In the genomic region with DNA sequence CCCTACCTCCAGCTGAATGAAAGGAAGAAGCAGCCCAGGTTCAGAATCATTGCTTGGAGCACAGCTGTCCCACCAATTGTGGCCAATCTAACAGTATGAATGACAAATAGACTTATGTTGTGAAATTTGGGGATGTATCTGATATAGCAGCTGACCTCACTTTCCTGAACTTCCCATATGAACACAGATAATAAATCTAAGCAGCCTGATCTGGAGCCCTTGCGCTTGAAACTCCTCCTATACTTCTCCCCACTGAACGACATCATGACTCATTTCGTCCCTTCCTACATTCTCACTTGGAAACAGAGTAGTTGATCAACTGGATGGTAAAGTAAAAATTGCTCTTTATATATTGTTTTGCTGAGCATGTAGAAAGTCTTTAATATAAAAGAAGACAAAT, we compare ENCODE assay signal across 26 cellular contexts. TPM values are rescaled to one million over a fixed set of nuclear protein-coding genes. Genes with fewer than 3 reads are reported as not detected.
"Had no signal": no experiment of that assay in that cellular context is flagged by ENCODE, and none has a peak within 500 bp of the region (broad histone marks: within the 10 kb centered on the region; RNA-seq: fewer than 3 reads in every experiment).

No MANE protein-coding gene starts in this region.

- ATAC-seq: activated CD4-positive, CD25-positive, alpha-beta regulatory T cell treated with anti-CD3 and anti-CD28 coated beads, Interleukin-2, amount 50 U/mL, for 24 hours; activated CD8-positive, alpha-beta T cell treated with anti-CD3 and anti-CD28 coated beads for 36 hours; PC-3; SK-N-SH treated with all-trans-retinoic acid at 6 μM for 48 hours had no signal

- H3K36me3 ChIP-seq: MG63, SJSA1 had no signal

- H3K27ac ChIP-seq: SJSA1 had no signal

- DNase-seq: activated CD4-positive, alpha-beta T cell treated with anti-CD3 and anti-CD28 coated beads for 4 hours; activated CD8-positive, alpha-beta memory T cell treated with anti-CD3 and anti-CD28 coated beads, Interleukin-2, amount 50 U/mL, for 4 hours; activated CD8-positive, alpha-beta T cell treated with anti-CD3 and anti-CD28 coated beads for 36 hours; activated naive CD4-positive, alpha-beta T cell treated with anti-CD3 and anti-CD28 coated beads, Interleukin-2, amount 50 U/mL, for 16 hours; activated T-cell treated with anti-CD3 and anti-CD28 coated beads, Interleukin-2, amount 50 U/mL, for 1 hour; MG63; NCI-H1092; NCI-H1417; NCI-H1930; NCI-H2107; NCI-H2171 treated with DMSO at 0.1 percent for 48 hours; NCI-H226; NCI-H526; NCI-H774; PC-3; SHP77; SW 1271 had no signal

- H3K27me3 ChIP-seq: MG63, SJSA1 had no signal

- H3K4me3 ChIP-seq: MG63, SJSA1 had no signal

- FAIRE-seq: RCC 7860, TTC549 had no signal

- H3K4me1 ChIP-seq: SJSA1 had no signal

- H3K9me3 ChIP-seq: MG63, SJSA1 had no signal

RNA-seq across cellular contexts. Expression of a gene that starts 24.2 kb away (rescaled TPM):
- total RNA-seq: activated CD8-positive, alpha-beta T cell treated with anti-CD3 and anti-CD28 coated beads for 36 hours; cardiac septum; cerebellum; NCI-H460; PC-3; SJSA1 had no signal
- polyA plus RNA-seq: IgD-negative memory B cell had no signal
